ENCODE assay signal across 34 cellular contexts in genomic region chr1:238113222-238113621, GRCh38.
"Had no signal": no experiment of that assay in that cellular context is flagged by ENCODE, and none has a peak within 500 bp of the region (broad histone marks: within the 10 kb centered on the region; RNA-seq: fewer than 3 reads in every experiment).

No MANE protein-coding gene starts in this region.

- H3K27me3 ChIP-seq: MG63 had no signal

- H3K36me3 ChIP-seq: MG63 had no signal

- DNase-seq: Karpas-422, Kasumi-1, KG1, MG63, MM.1S, MV-4-11, NCI-H1048, NCI-H1092, NCI-H1092 treated with DMSO at 0.1 percent for 48 hours, NCI-H1105, NCI-H1105 treated with DMSO at 0.1 percent for 48 hours, NCI-H1417 treated with DMSO at 0.1 percent for 48 hours, NCI-H146, NCI-H1694, NCI-H1694 treated with DMSO at 0.1 percent for 48 hours, NCI-H187, NCI-H187 treated with DMSO at 0.1 percent for 48 hours, NCI-H1930, NCI-H2029, NCI-H2029 treated with DMSO at 0.1 percent for 48 hours, NCI-H2081, NCI-H2081 treated with DMSO at 0.1 percent for 48 hours, NCI-H2107, NCI-H2171, NCI-H2171 treated with DMSO at 0.1 percent for 48 hours, NCI-H2227 treated with DMSO at 0.1 percent for 48 hours, NCI-H226, NCI-H345, NCI-H446, NCI-H446 treated with DMSO at 0.1 percent for 48 hours, NCI-H510A, NCI-H510A treated with DMSO at 0.1 percent for 48 hours, NCI-H524 had no signal

- H3K9me3 ChIP-seq: MG63 had no signal

- H3K27ac ChIP-seq: KMS-11 had no signal

- H3K4me2 ChIP-seq: KMS-11 had no signal

- H3K4me3 ChIP-seq: MG63 had no signal

- H3K9ac ChIP-seq: KMS-11 had no signal
